21 cellular contexts compared by ENCODE assay signal in the genomic region with DNA sequence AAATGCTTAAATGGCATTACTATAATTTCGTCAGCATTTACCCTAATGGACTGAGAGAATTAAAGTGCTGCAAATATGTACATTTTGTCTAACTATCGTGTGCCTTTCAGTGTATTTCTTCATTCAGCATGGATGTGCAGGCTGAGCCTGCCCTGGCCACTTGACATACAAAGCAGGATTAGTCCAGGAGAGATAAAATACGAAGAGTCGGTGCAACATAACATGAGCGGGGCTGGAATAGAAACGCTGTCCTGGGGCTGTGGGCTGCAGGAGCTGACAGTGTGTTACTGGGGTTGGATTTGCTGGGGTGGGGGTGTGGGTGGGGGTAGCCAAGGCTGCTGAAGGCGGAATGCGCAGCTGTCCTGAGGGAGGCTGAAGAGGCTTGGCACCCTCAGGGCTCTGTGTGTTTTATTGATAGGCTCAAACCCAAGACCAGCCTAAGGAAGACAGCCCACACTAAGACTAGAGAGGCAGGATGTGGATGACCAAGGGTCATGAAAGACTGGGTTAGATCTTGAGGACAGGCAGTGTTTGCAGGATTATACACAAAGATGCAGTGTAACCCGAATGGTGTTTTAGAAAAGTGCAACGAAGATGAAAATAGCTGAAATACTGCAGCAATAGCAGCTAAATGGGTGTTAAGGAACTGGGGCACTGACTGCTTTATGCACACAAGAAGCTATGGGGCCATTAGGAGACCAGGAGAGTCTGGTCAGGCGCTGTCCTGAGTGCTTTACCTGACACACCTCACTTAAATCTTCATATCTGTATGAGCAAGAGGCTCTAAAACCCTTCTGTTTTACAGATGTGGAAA. TPM values are rescaled to one million over a fixed set of nuclear protein-coding genes. Genes with fewer than 3 reads are reported as not detected.
DNase-seq lines count a peak whose midpoint lies in the region; ATAC-seq, FAIRE-seq and TF ChIP-seq lines count a peak whose summit lies in the region.
"Had no signal": no experiment of that assay in that cellular context is flagged by ENCODE, and none has a peak within 500 bp of the region (broad histone marks: within the 10 kb centered on the region; RNA-seq: fewer than 3 reads in every experiment).

No MANE protein-coding gene starts in this region.

- H3K9ac ChIP-seq in SK-N-SH = no peak overlapping the region
- H3K9ac ChIP-seq: BLaER1 had no signal

- TF ChIP-seq RAD21 in A549 (conservative IDR thresholded peaks at IDR 0.05 in 1 of 2, IDR thresholded peaks at IDR 0.05 in 1 of 2) (no peak), SK-N-SH (IDR thresholded peaks at IDR 0.05; ENCODE audit: low read length) (no peak)

- H3K36me3 ChIP-seq in SK-N-SH (replicated peaks in 1 of 2; ENCODE audit: control insufficient read depth in 1 of 2, insufficient read depth in 2 of 2, low read length in 1 of 2) = no peaks in the 10 kb centered on the region
- H3K36me3 ChIP-seq: BLaER1, MG63, Peyer's patch had no signal

- H3K4me1 Mint-ChIP-seq in memory B cell = peaks cover 9% of the 10 kb centered on the region

- peaks cover 20% of the 10 kb centered on the region for H3F3A ChIP-seq in SK-N-SH (replicated peaks; ENCODE audit: insufficient read depth)

- H3K27ac ChIP-seq in A549 (peak overlapping the region; percentile 34 to 59; a peak in 5 of 6 replicates), SK-N-SH (ENCODE audit: low read depth in 2 of 2, low read length in 1 of 2) (peak overlapping the region in 1 of 2 experiments; percentile 76; a peak in 2 of 4 replicates)
- H3K27ac ChIP-seq: 22Rv1, BLaER1, Peyer's patch had no signal

- TF ChIP-seq EP300 in A549 (IDR thresholded peaks at IDR 0.05) (no peak), SK-N-SH (IDR thresholded peaks at IDR 0.05; ENCODE audit: borderline replicate concordance in 1 of 2, low read depth in 1 of 2, low read length in 1 of 2) (no peak)

- H3K4me1 ChIP-seq in A549 (peaks cover 28% of the 10 kb centered on the region), SK-N-SH (ENCODE audit: control insufficient read depth in 1 of 2, insufficient read depth in 2 of 2, low read depth in 1 of 2, low read length in 1 of 2) (peaks cover 7 to 19% of the 10 kb centered on the region in 2 experiments)
- H3K4me1 ChIP-seq: BLaER1 had no signal

- no peak overlapping the region for H3K4me3 Mint-ChIP-seq in memory B cell

- POLR2A ChIA-PET in A549 (lab: Yijun Ruan, JAX) = no interaction called here
- POLR2A ChIA-PET in SK-N-SH (lab: Yijun Ruan, JAX) = no interaction called here

- ATAC-seq in A549 = peak in 1 of 2 experiments; percentile 23; a peak in 1 of 6 replicates
- no peak for ATAC-seq in memory B cell (ENCODE audit: low read depth)

- H3K4me2 ChIP-seq in A549 = peak overlapping the region; percentile 26; the same call in 1 of the 3 replicates
- H3K4me2 ChIP-seq in SK-N-SH = no peak overlapping the region; the same call in 1 of the 2 replicates
- H3K4me2 ChIP-seq: BLaER1 had no signal

- TF ChIP-seq CTCF in A549 (IDR thresholded peaks at IDR 0.05) = no peak
- TF ChIP-seq CTCF in SK-N-SH (IDR thresholded peaks at IDR 0.05) = no peak

- FAIRE-seq in A549 (lab: Jason Lieb, UNC) = no peak

- CTCF ChIA-PET in A549 (lab: Yijun Ruan, JAX) = no interaction called here
- CTCF ChIA-PET in SK-N-SH (lab: Yijun Ruan, JAX) = no interaction called here

- peak overlapping the region; percentile 58 for H3K27ac Mint-ChIP-seq in memory B cell

- no peaks in the 10 kb centered on the region for H3K27me3 ChIP-seq in SK-N-SH (ENCODE audit: insufficient read depth)
- H3K27me3 ChIP-seq: BLaER1, MG63, Peyer's patch had no signal

- WGBS in A549 (ENCODE audit: missing lambda C conversion rate) = 87% methylated on average over 11 of the region's 11 CpGs
- WGBS in SK-N-SH (ENCODE audit: low lambda C conversion rate) = 78% methylated on average over 11 of the region's 11 CpGs

- no peak for TF ChIP-seq POLR2A in A549 (IDR thresholded peaks at IDR 0.05; ENCODE audit: low read length)

- H3K9me2 ChIP-seq in SK-N-SH = no peaks in the 10 kb centered on the region

- H2AFZ ChIP-seq in SK-N-SH (ENCODE audit: low read depth) = no peak overlapping the region

- no peaks in the 10 kb centered on the region for H3K9me3 Mint-ChIP-seq in memory B cell
- H3K9me3 Mint-ChIP-seq: CD8-positive, alpha-beta memory T cell had no signal

- no peaks in the 10 kb centered on the region for H3K27me3 Mint-ChIP-seq in memory B cell
- H3K27me3 Mint-ChIP-seq: CD8-positive, alpha-beta memory T cell had no signal

- DNase-seq in NCI-H1436 treated with DMSO at 0.1 percent for 48 hours (lab: John Stamatoyannopoulos, UW) = peak; percentile 67
- no peak for DNase-seq in NCI-H1436 (lab: John Stamatoyannopoulos, UW)
- no peak for DNase-seq in A549 (ENCODE audit: low read depth in 1 of 2, low spot score in 1 of 2)
- DNase-seq in SK-N-SH = peak; percentile 45
- DNase-seq in memory B cell (ENCODE audit: low spot score in 2 of 2) = no peak
- DNase-seq in superior temporal gyrus (ENCODE audit: extremely low spot score) = no peak
- no peak for DNase-seq in amniotic stem cell (lab: John Stamatoyannopoulos, UW)
- no peak for DNase-seq in stimulated activated CD8-positive, alpha-beta memory T cell treated with anti-CD3 and anti-CD28 coated beads, Interleukin-4, amount 100 ng/mL, for 48 hours
- DNase-seq: CD8-positive, alpha-beta memory T cell; GDM1; H7; Karpas-422; MG63; NCI-H1092; NCI-H1694 treated with DMSO at 0.1 percent for 48 hours; NCI-H226; NCI-H524 treated with DMSO at 0.1 percent for 48 hours; Peyer's patch; SHP77 had no signal

- no peaks in the 10 kb centered on the region for H3K36me3 Mint-ChIP-seq in memory B cell
- H3K36me3 Mint-ChIP-seq: CD8-positive, alpha-beta memory T cell had no signal

- H3K4me3 ChIP-seq in A549 (no peak overlapping the region), SK-N-SH (ENCODE audit: low read depth in 2 of 2, low read length in 1 of 2) (no peak overlapping the region)
- H3K4me3 ChIP-seq: BLaER1, MG63, Peyer's patch had no signal

- no peaks in the 10 kb centered on the region for H3K79me2 ChIP-seq in SK-N-SH (ENCODE audit: insufficient read depth)

- H3K9me3 ChIP-seq in A549 = no peaks in the 10 kb centered on the region
- H3K9me3 ChIP-seq in SK-N-SH = no peaks in the 10 kb centered on the region
- H3K9me3 ChIP-seq: BLaER1, MG63, Peyer's patch had no signal

- H4K20me1 ChIP-seq in SK-N-SH (ENCODE audit: insufficient read depth) = no peaks in the 10 kb centered on the region
- H4K20me1 ChIP-seq: BLaER1 had no signal

TF ChIP-seq in A549, 52 proteins besides CTCF, POLR2A, EP300 and RAD21:
- no peak for TF ChIP-seq ZNF302 (CRISPR knock-in tag; IDR thresholded peaks at IDR 0.05)
TF ChIP-seq in A549: peak in this region for 0.

TF ChIP-seq in SK-N-SH, 30 proteins besides CTCF, POLR2A, EP300 and RAD21:
- no peak for TF ChIP-seq TEAD4 (IDR thresholded peaks at IDR 0.05; ENCODE audit: borderline replicate concordance, insufficient read depth)
- TF ChIP-seq GATA2 (CRISPR knock-in tag; IDR thresholded peaks at IDR 0.05) = 0 out of 2 replicates have a peak, but pooled peaks have one; percentile 3

RNA-seq across cellular contexts. Expression of a gene that starts 53.1 kb away (rescaled TPM):
- polyA plus RNA-seq in A549 (2011; rRNA removed) (71.5 and 86.8 TPM in 2 replicates), A549 (2017; fragmentation: RNase III; extraction: RNeasy Plus Mini Kit Qiagen cat#74134 plus additional on column Dnase treatment) (30.5 to 31.9 TPM (median 30.6 TPM) in 3 replicates), SK-N-SH (2012; rRNA removed) (127 and 148 TPM in 2 replicates)
- polyA plus RNA-seq in A549 (2012; cell fraction: cytosol; rRNA removed) = 67.2 and 78.1 TPM in 2 replicates
- 193 and 204 TPM in 2 replicates for polyA plus RNA-seq in A549 (2012; cell fraction: nucleus; rRNA removed)
- polyA minus RNA-seq in A549 (2011; rRNA and poly(A)+ RNA removed) = 384 and 462 TPM in 2 replicates
- polyA plus RNA-seq in SK-N-SH (2012; cell fraction: cytosol; rRNA removed) = 72.3 and 76.2 TPM in 2 replicates
- polyA plus RNA-seq in SK-N-SH (2012; cell fraction: nucleus; rRNA removed) = 687 and 844 TPM in 2 replicates

Comparison
In these comparisons a context has a peak if more than half of its experiments do, and no peak if none do; other contexts are left out.
1. DNase-seq: peak in NCI-H1436 treated with DMSO at 0.1 percent for 48 hours (single experiment) and SK-N-SH (single experiment); none in NCI-H1436 (single experiment), A549 (0 of 2), memory B cell (0 of 2), superior temporal gyrus (single experiment), amniotic stem cell (single experiment) and stimulated activated CD8-positive, alpha-beta memory T cell treated with anti-CD3 and anti-CD28 coated beads, Interleukin-4, amount 100 ng/mL, for 48 hours (single experiment).